In genomic region chr3:71583569-71584215, GRCh38 we compare ENCODE assay signal across 8 cellular contexts. TPM values are rescaled to one million over a fixed set of nuclear protein-coding genes. Genes with fewer than 3 reads are reported as not detected.
A peak's percentile ranks its signal among the peaks of the same experiment; 100 is the strongest.
DNase-seq lines count a peak whose midpoint lies in the region; ATAC-seq and TF ChIP-seq lines count a peak whose summit lies in the region.

Gene FOXP1, minus strand, starts transcription at chr3:71583728. Its CDS starts 385,347 bp downstream, at chr3:71198381.

- no peak for TF ChIP-seq POLR2A in vagina (IDR thresholded peaks at IDR 0.05)

- in situ Hi-C loops in astrocyte of the cerebellum (cut with HindIII; ENCODE audit: low sequenced_read_pairs): loop anchor here (5.0 kb wide), 2 partner anchors 41 to 86 kb away; no protein-coding TSS in a partner anchor

- ATAC-seq in GM19395 (IDR thresholded peaks at IDR 0.05; ENCODE audit: unreplicated experiment) (peak; percentile 43), psoas muscle (peak; percentile 79 to 86 (median 82))

- no peaks in the 10 kb centered on the region for H3K36me3 ChIP-seq in psoas muscle (ENCODE audit: insufficient read depth in 1 of 2, low read depth in 1 of 2)
- H3K36me3 ChIP-seq in vagina: no peaks in the 10 kb centered on the region

- intact Hi-C loops in psoas muscle (cut with DNase I) (loop anchor here (2.0 to 10.0 kb wide), 6 partner anchors 41 to 1039 kb away; no protein-coding TSS in a partner anchor), vagina (cut with DNase I) (loop anchor here (5.0 kb wide), 2 partner anchors 276 to 521 kb away; no protein-coding TSS in a partner anchor)

- no peak for TF ChIP-seq CTCF in AG04449 (IDR thresholded peaks at IDR 0.05; ENCODE audit: insufficient read depth, low read length, missing control alignments)
- TF ChIP-seq CTCF in astrocyte of the cerebellum (IDR thresholded peaks at IDR 0.05; ENCODE audit: low read depth, low read length, missing control alignments): no peak
- TF ChIP-seq CTCF in psoas muscle (IDR thresholded peaks at IDR 0.05): no peak
- no peak for TF ChIP-seq CTCF in vagina (IDR thresholded peaks at IDR 0.05)

- no peaks in the 10 kb centered on the region for H3K27me3 ChIP-seq in psoas muscle (ENCODE audit: insufficient read depth in 3 of 3, low read length in 2 of 3)
- H3K27me3 ChIP-seq in vagina: no peaks in the 10 kb centered on the region

- WGBS in psoas muscle, 3 donors: 0 to 1% (median 0%) methylated on average over 55 to 70 of the region's 70 CpGs

- H3K9me3 ChIP-seq in psoas muscle (no peaks in the 10 kb centered on the region), vagina (no peaks in the 10 kb centered on the region)

- H3K4me3 ChIP-seq in AG04449 (ENCODE audit: low read depth, low read length) (peak within 1 kb of the TSS; percentile 88), astrocyte of the cerebellum (ENCODE audit: low read depth, low read length) (peak within 1 kb of the TSS; percentile 84), psoas muscle (peak within 1 kb of the TSS; percentile 95), vagina (peak within 1 kb of the TSS; percentile 78 to 84)

- H3K27ac ChIP-seq in psoas muscle (peak within 1 kb of the TSS; percentile 93), vagina (peak within 1 kb of the TSS; percentile 98)

- H3K4me1 ChIP-seq in psoas muscle (peaks cover 27% of the 10 kb centered on the region), vagina (peaks cover 22% of the 10 kb centered on the region)

- POLR2A ChIA-PET in AG04449 (lab: Yijun Ruan, JAX): interaction anchor here (0.6 to 3.8 kb wide), 11 partner anchors 41 to 480 kb away, joined by 3 to 30 read pairs (median 4); no protein-coding TSS in a partner anchor

- DNase-seq in AG04449 (ENCODE audit: low read depth, low spot score) (no peak), NCI-H1105 (lab: John Stamatoyannopoulos, UW) (peak; percentile 35), T-helper 22 cell (ENCODE audit: low read depth) (peak; percentile 43), astrocyte of the cerebellum (ENCODE audit: low read depth) (no peak), hepatic stellate cell (ENCODE audit: low spot score) (peak; percentile 53), psoas muscle (peak; percentile 78 to 88), vagina (ENCODE audit: extremely low spot score in 2 of 2) (no peak)

- CTCF ChIA-PET in AG04449 (lab: Yijun Ruan, JAX): interaction anchor here (0.9 to 1.6 kb wide), 3 partner anchors 16 to 71 kb away, joined by 3 read pairs; no protein-coding TSS in a partner anchor

RNA-seq across cellular contexts. Expression of gene FOXP1, which starts in this region (rescaled TPM):
- total RNA-seq in psoas muscle: 10 to 100 TPM; 15.4 to 26.4 (median 19.6) TPM
- 10 to 100 TPM in 1 of 3 donors, 1 to 10 TPM in 2; 2.6 to 10.2 (median 9.5) TPM for polyA plus RNA-seq in psoas muscle
- 128 TPM for total RNA-seq in vagina

Comparison
In these comparisons a context has a peak if more than half of its experiments do, and no peak if none do; other contexts are left out.
1. DNase-seq: peak in NCI-H1105 (single experiment), T-helper 22 cell (single experiment), hepatic stellate cell (single experiment) and psoas muscle (2 of 2); none in AG04449 (single experiment), astrocyte of the cerebellum (single experiment) and vagina (0 of 2).
2. Peak in every context shown above with its lines, with median percentiles within 50 percentile points of each other: H3K4me3 ChIP-seq.